Comparison of ENCODE assay signal across 30 cellular contexts in the genomic region with DNA sequence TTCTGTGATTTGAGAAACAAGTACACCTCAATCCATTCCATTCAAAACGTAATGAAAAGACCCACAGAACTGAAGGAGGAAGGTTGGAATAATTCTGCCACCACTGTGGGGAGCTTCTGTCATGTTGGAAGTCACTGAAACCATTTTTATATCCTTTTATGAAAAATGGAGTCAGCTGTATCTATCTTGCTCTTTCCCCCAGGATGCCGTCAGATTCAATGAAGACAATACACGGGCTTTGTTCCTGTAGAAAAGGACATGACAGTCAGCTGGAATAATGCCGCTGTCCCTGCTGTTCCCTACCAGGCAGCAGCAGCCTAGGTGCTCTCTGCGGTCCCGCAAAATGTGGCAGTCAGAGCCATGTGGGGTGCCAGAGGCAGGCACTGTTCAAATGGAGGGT. TPM values are rescaled to one million over a fixed set of nuclear protein-coding genes. Genes with fewer than 3 reads are reported as not detected.
DNase-seq lines count a peak whose midpoint lies in the region; ATAC-seq, FAIRE-seq and TF ChIP-seq lines count a peak whose summit lies in the region.
"Had no signal": no experiment of that assay in that cellular context is flagged by ENCODE, and none has a peak within 500 bp of the region (broad histone marks: within the 10 kb centered on the region; RNA-seq: fewer than 3 reads in every experiment).

No MANE protein-coding gene starts in this region.

- DNase-seq in K562 (ENCODE audit: extremely low read depth in 1 of 4, low spot score in 3 of 4) (no peak), globus pallidus (ENCODE audit: low spot score) (peak; percentile 51), neural progenitor cell (ENCODE audit: low spot score) (peak; percentile 25), type B pancreatic cell (ENCODE audit: extremely low spot score, unreplicated experiment) (no peak), MG63 (no peak)
- DNase-seq in activated naive CD4-positive, alpha-beta T cell (lab: John Stamatoyannopoulos, UW) = no peak
- no peak for DNase-seq in activated CD4-positive, alpha-beta memory T cell treated with anti-CD3 and anti-CD28 coated beads for 36 hours
- DNase-seq: AML-193; CD4-positive, alpha-beta memory T cell; COR-L47; DMS53; H9; Karpas-422; NCI-H1092 treated with DMSO at 0.1 percent for 48 hours; NCI-H1436 treated with DMSO at 0.1 percent for 48 hours; NCI-H187 treated with DMSO at 0.1 percent for 48 hours; NCI-H2171 treated with DMSO at 0.1 percent for 48 hours; NCI-H345; NCI-H524; NCI-H82; NK-92 treated with Interleukin-12 subunit alpha and Interleukin-12 subunit beta, amount 100 ng/mL, for 24 hours; PC-9; Right ventricle myocardium superior; RPMI8226 had no signal

- H3K9ac ChIP-seq in K562 (ENCODE audit: insufficient read depth in 1 of 2, low read depth in 2 of 2, low read length in 2 of 2) = no peak overlapping the region
- H3K9ac ChIP-seq in neural progenitor cell = no peak overlapping the region
- H3K9ac ChIP-seq: BLaER1 treated with 17β-estradiol and CSF1 and Interleukin-3, amounts not matched to agents 10 nM and 100 nM had no signal

- in situ Hi-C loops in K562 (cut with MboI) = no loop called here

- H3K4me1 Mint-ChIP-seq in neural progenitor cell (peaks cover 96% of the 10 kb centered on the region), type B pancreatic cell (ENCODE audit: unreplicated experiment) (peaks cover 64% of the 10 kb centered on the region)
- H3K4me1 Mint-ChIP-seq in activated CD4-positive, alpha-beta memory T cell treated with anti-CD3 and anti-CD28 coated beads for 36 hours (ENCODE audit: low read depth) = no peaks in the 10 kb centered on the region
- H3K4me1 Mint-ChIP-seq: CD4-positive, alpha-beta memory T cell had no signal

- no peak for TF ChIP-seq POLR2A in K562 (conservative IDR thresholded peaks at IDR 0.05)

- no peaks in the 10 kb centered on the region for H3K9me3 ChIP-seq in K562 (replicated peaks; ENCODE audit: control insufficient read depth, insufficient read depth, low read depth, low read length)
- no peaks in the 10 kb centered on the region for H3K9me3 ChIP-seq in neural progenitor cell (ENCODE audit: low read depth)
- no peaks in the 10 kb centered on the region for H3K9me3 ChIP-seq in MG63
- H3K9me3 ChIP-seq: A549; BLaER1 treated with 17β-estradiol and CSF1 and Interleukin-3, amounts not matched to agents 10 nM and 100 nM; SJSA1 had no signal

- BruUV-seq in K562 (replicated peaks; lab: Mats Ljungman, UMichigan) = no TSS peak

- H3K27ac Mint-ChIP-seq in neural progenitor cell = peak overlapping the region; percentile 91
- H3K27ac Mint-ChIP-seq in type B pancreatic cell = no peak overlapping the region
- no peak overlapping the region for H3K27ac Mint-ChIP-seq in activated CD4-positive, alpha-beta memory T cell treated with anti-CD3 and anti-CD28 coated beads for 36 hours
- H3K27ac Mint-ChIP-seq: CD4-positive, alpha-beta memory T cell; H9 had no signal

- H3K27me3 ChIP-seq in K562 (ENCODE audit: control insufficient read depth in 2 of 2, insufficient read depth in 2 of 2, low read length in 2 of 2) = peaks cover 21 to 38% of the 10 kb centered on the region in 2 experiments; a peak in 4 of 5 replicates
- peaks cover 12% of the 10 kb centered on the region for H3K27me3 ChIP-seq in neural progenitor cell
- no peaks in the 10 kb centered on the region for H3K27me3 ChIP-seq in MG63
- H3K27me3 ChIP-seq: BLaER1 treated with 17β-estradiol and CSF1 and Interleukin-3, amounts not matched to agents 10 nM and 100 nM had no signal

- H2AFZ ChIP-seq in K562 (ENCODE audit: low read depth, low read length) (no peak overlapping the region), neural progenitor cell (replicated peaks) (no peak overlapping the region)
- H2AFZ ChIP-seq: PC-9 had no signal

- no peaks in the 10 kb centered on the region for H3K36me3 Mint-ChIP-seq in neural progenitor cell
- no peaks in the 10 kb centered on the region for H3K36me3 Mint-ChIP-seq in type B pancreatic cell
- H3K36me3 Mint-ChIP-seq in activated CD4-positive, alpha-beta memory T cell treated with anti-CD3 and anti-CD28 coated beads for 36 hours = no peaks in the 10 kb centered on the region
- H3K36me3 Mint-ChIP-seq: CD4-positive, alpha-beta memory T cell had no signal

- H3K27me3 Mint-ChIP-seq in neural progenitor cell (ENCODE audit: insufficient read depth, low read depth) = peaks cover 4% of the 10 kb centered on the region
- H3K27me3 Mint-ChIP-seq in type B pancreatic cell = no peaks in the 10 kb centered on the region
- peaks cover 8% of the 10 kb centered on the region for H3K27me3 Mint-ChIP-seq in activated CD4-positive, alpha-beta memory T cell treated with anti-CD3 and anti-CD28 coated beads for 36 hours

- CTCF ChIA-PET in K562 (lab: Yijun Ruan, JAX; ENCODE audit: low intra/inter-chr PET ratio) = no interaction called here
- CTCF ChIA-PET in activated CD4-positive, alpha-beta memory T cell treated with anti-CD3 and anti-CD28 coated beads for 36 hours (lab: Charles Lee) = no interaction called here

- no peaks in the 10 kb centered on the region for H3K9me1 ChIP-seq in K562 (ENCODE audit: control insufficient read depth, insufficient read depth, low read length)

- H3K4me3 Mint-ChIP-seq in neural progenitor cell (no peak overlapping the region), type B pancreatic cell (peak overlapping the region; percentile 15)
- no peak overlapping the region for H3K4me3 Mint-ChIP-seq in activated CD4-positive, alpha-beta memory T cell treated with anti-CD3 and anti-CD28 coated beads for 36 hours
- H3K4me3 Mint-ChIP-seq: CD4-positive, alpha-beta memory T cell; H9 had no signal

- H4K20me1 ChIP-seq in K562 (replicated peaks; ENCODE audit: control insufficient read depth, insufficient read depth, low read length) (no peaks in the 10 kb centered on the region), neural progenitor cell (ENCODE audit: low read depth) (peaks cover 15% of the 10 kb centered on the region)
- H4K20me1 ChIP-seq: BLaER1 treated with 17β-estradiol and CSF1 and Interleukin-3, amounts not matched to agents 10 nM and 100 nM had no signal

- POLR2A ChIA-PET in K562 (lab: Yijun Ruan, JAX) = no interaction called here
- POLR2A ChIA-PET in activated CD4-positive, alpha-beta memory T cell treated with anti-CD3 and anti-CD28 coated beads for 36 hours (lab: Charles Lee) = no interaction called here

- no peak for TF ChIP-seq EP300 in K562 (IDR thresholded peaks at IDR 0.05; ENCODE audit: low read length)

- H3K9me3 Mint-ChIP-seq in neural progenitor cell (peaks cover 2% of the 10 kb centered on the region), type B pancreatic cell (no peaks in the 10 kb centered on the region)
- H3K9me3 Mint-ChIP-seq in activated CD4-positive, alpha-beta memory T cell treated with anti-CD3 and anti-CD28 coated beads for 36 hours = no peaks in the 10 kb centered on the region
- H3K9me3 Mint-ChIP-seq: CD4-positive, alpha-beta memory T cell; H9 had no signal

- TF ChIP-seq CTCF in K562 (IDR thresholded peaks at IDR 0.05 in 2 of 3, conservative IDR thresholded peaks at IDR 0.05 in 1 of 3; ENCODE audit: insufficient read depth in 2 of 3, low read depth in 1 of 3, low read length in 3 of 3) = no peak
- TF ChIP-seq CTCF in neural progenitor cell (IDR thresholded peaks at IDR 0.05) = no peak
- TF ChIP-seq CTCF in type B pancreatic cell (conservative IDR thresholded peaks at IDR 0.05) = no peak

- H3K36me3 ChIP-seq in K562 (ENCODE audit: control insufficient read depth, insufficient read depth, low read length) (no peaks in the 10 kb centered on the region), neural progenitor cell (no peaks in the 10 kb centered on the region), MG63 (no peaks in the 10 kb centered on the region)
- H3K36me3 ChIP-seq: BLaER1 treated with 17β-estradiol and CSF1 and Interleukin-3, amounts not matched to agents 10 nM and 100 nM; SJSA1 had no signal

- no peak for TF ChIP-seq RAD21 in K562 (CRISPR knock-in tag; conservative IDR thresholded peaks at IDR 0.05 in 1 of 2, IDR thresholded peaks at IDR 0.05 in 1 of 2)

- H3F3A ChIP-seq in neural progenitor cell (ENCODE audit: low read depth) = peaks cover 49% of the 10 kb centered on the region

- ATAC-seq in K562 = no peak
- ATAC-seq: A549 had no signal

- intact Hi-C loops in K562 (cut with micrococcal nuclease) = no loop called here
- intact Hi-C loops in activated CD4-positive, alpha-beta memory T cell treated with anti-CD3 and anti-CD28 coated beads for 36 hours (cut with micrococcal nuclease) = no loop called here

- FAIRE-seq in K562 (lab: Jason Lieb, UNC) = no peak
- FAIRE-seq: A549, GM18507 had no signal

- H3K27ac ChIP-seq in K562 (ENCODE audit: extremely low read depth, low read depth, low read length) = no peak overlapping the region
- no peak overlapping the region for H3K27ac ChIP-seq in neural progenitor cell
- H3K27ac ChIP-seq: A549, HL-60, PC-9, SJSA1 had no signal

- H3K4me2 ChIP-seq in K562 (ENCODE audit: insufficient read depth, low read length) (no peak overlapping the region), neural progenitor cell (peak overlapping the region; percentile 37)
- H3K4me2 ChIP-seq: A549, PC-9 had no signal

- no peaks in the 10 kb centered on the region for H3K4me1 ChIP-seq in K562 (replicated peaks in 1 of 2; ENCODE audit: control insufficient read depth in 2 of 2, insufficient read depth in 2 of 2, low read length in 2 of 2)
- peaks cover 78% of the 10 kb centered on the region for H3K4me1 ChIP-seq in neural progenitor cell
- H3K4me1 ChIP-seq: A549, SJSA1 had no signal

- H3K4me3 ChIP-seq in K562 (no peak overlapping the region), neural progenitor cell (no peak overlapping the region), MG63 (no peak overlapping the region)
- H3K4me3 ChIP-seq: A549; BLaER1 treated with 17β-estradiol and CSF1 and Interleukin-3, amounts not matched to agents 10 nM and 100 nM; PC-9; SJSA1 had no signal

- H3K79me2 ChIP-seq in K562 (ENCODE audit: control insufficient read depth, insufficient read depth, low read length) (no peaks in the 10 kb centered on the region), neural progenitor cell (ENCODE audit: low read depth) (no peaks in the 10 kb centered on the region)

- WGBS in K562 (ENCODE audit: insufficient coverage, low coverage, missing lambda C conversion rate) = 3% methylated on average over 6 of the region's 6 CpGs

RNA-seq across cellular contexts. Expression of a gene that starts 52.5 kb away (rescaled TPM):
- total RNA-seq in K562 (2011; cell fraction: chromatin; rRNA removed; ENCODE audit: low replicate concordance) = not detected in 2 replicates
- total RNA-seq in K562 (2011; cell fraction: nucleolus; rRNA removed) = not detected in 2 replicates
- not detected in 2 replicates for total RNA-seq in K562 (2011; cell fraction: nucleoplasm; rRNA removed)
- total RNA-seq in K562 (2014; rRNA removed) (not detected in 2 replicates), K562 (2014; rRNA removed; fragmentation: Illumina TruSeq; extraction: Trizol) (not detected in 2 replicates), K562 (2015; rRNA removed; fragmentation: Illumina TruSeq; extraction: Trizol) (not detected in 2 replicates), K562 (2021) (0.07 TPM in 1 of 2 replicates, not detected in the other), neural progenitor cell (ENCODE audit: low replicate concordance) (1.9 and 4.7 TPM in 2 replicates), type B pancreatic cell (ENCODE audit: low replicate concordance) (110 and 139 TPM in 2 replicates)
- polyA plus RNA-seq in K562 (2011; rRNA removed) (not detected in 2 replicates), K562 (2014; fragmentation: Illumina TruSeq; extraction: Trizol) (not detected in 2 replicates), K562 (2014; fragmentation: Nextera tagmentation; extraction: Ambion mirVana) (not detected), K562 (2014; rRNA removed) (not detected in 2 replicates)
- not detected in 2 replicates for polyA plus RNA-seq in K562 (2011; cell fraction: cytosol; rRNA removed)
- polyA plus RNA-seq in K562 (2011; cell fraction: nucleus; rRNA removed) = not detected in 2 replicates
- not detected in 2 replicates for polyA plus RNA-seq in K562 (2012)
- polyA minus RNA-seq in K562 (2011; rRNA and poly(A)+ RNA removed) = not detected in 2 replicates
- polyA minus RNA-seq in K562 (2011; cell fraction: cytosol; rRNA and poly(A)+ RNA removed) = not detected in 2 replicates
- not detected in 2 replicates for polyA minus RNA-seq in K562 (2011; cell fraction: nucleus; rRNA and poly(A)+ RNA removed)
- 2.4 and 11.8 TPM in 2 replicates for total RNA-seq in MG63 (2014; rRNA removed; shearing (Covaris generic); ENCODE audit: low replicate concordance)
- total RNA-seq in activated CD4-positive, alpha-beta memory T cell treated with anti-CD3 and anti-CD28 coated beads for 36 hours = not detected
- total RNA-seq: CD4-positive, alpha-beta memory T cell; G401; PC-9; SJSA1 had no signal
- polyA plus RNA-seq: A549; CD4-positive, alpha-beta memory T cell had no signal

Comparison
In these comparisons a context has a peak if more than half of its experiments do, and no peak if none do; other contexts are left out.
1. DNase-seq: peak in globus pallidus (single experiment) and neural progenitor cell (single experiment); none in K562 (0 of 4), type B pancreatic cell (single experiment), activated naive CD4-positive, alpha-beta T cell (0 of 4), MG63 (single experiment) and activated CD4-positive, alpha-beta memory T cell treated with anti-CD3 and anti-CD28 coated beads for 36 hours (single experiment).